ENCODE assay signal across 15 cellular contexts in the genomic region with DNA sequence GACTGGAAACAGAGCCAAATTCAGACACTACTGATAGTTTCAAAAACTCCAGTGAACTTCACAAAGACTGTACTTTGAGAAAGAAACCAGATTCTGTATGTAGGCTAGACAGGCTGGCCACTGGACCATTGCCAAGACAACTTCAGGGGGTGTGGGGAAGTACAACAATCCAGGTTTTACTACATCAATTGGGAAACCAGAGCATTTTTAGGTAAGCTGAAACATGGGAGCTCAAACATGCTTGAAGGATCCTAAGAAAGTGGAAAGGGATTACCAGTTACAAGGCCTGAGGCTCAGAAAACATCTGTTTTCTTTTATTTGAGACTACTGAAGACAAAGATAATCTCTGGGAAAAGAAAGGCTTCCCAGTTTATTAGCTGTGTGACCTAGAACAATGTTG. TPM values are rescaled to one million over a fixed set of nuclear protein-coding genes. Genes with fewer than 3 reads are reported as not detected.
DNase-seq lines count a peak whose midpoint lies in the region; ATAC-seq and TF ChIP-seq lines count a peak whose summit lies in the region.
"Had no signal": no experiment of that assay in that cellular context is flagged by ENCODE, and none has a peak within 500 bp of the region (broad histone marks: within the 10 kb centered on the region; RNA-seq: fewer than 3 reads in every experiment).

No MANE protein-coding gene starts in this region.

- intact Hi-C loops in A673 (cut with micrococcal nuclease; ENCODE audit: unreplicated experiment) = no loop called here

- H3K27me3 ChIP-seq in A673 (replicated peaks; ENCODE audit: insufficient read depth, low read depth, low read length, poor library complexity) = no peaks in the 10 kb centered on the region
- H3K27me3 ChIP-seq: suprapubic skin had no signal

- CTCF ChIA-PET in A673 (lab: Charles Lee) = no interaction called here

- POLR2A ChIA-PET in A673 (lab: Charles Lee; ENCODE audit: low non-redundant PET) = no interaction called here

- no peak overlapping the region for H3K4me3 ChIP-seq in A673 (ENCODE audit: low read depth, low read length, poor library complexity, severe bottlenecking)
- H3K4me3 ChIP-seq: suprapubic skin had no signal

- no peak overlapping the region for H3K27ac ChIP-seq in A673 (ENCODE audit: low read depth, low read length, poor library complexity, severe bottlenecking)
- H3K27ac ChIP-seq: parathyroid adenoma, suprapubic skin had no signal

- H3K9me3 ChIP-seq in A673 (ENCODE audit: low read depth, low read length, poor library complexity, severe bottlenecking) = no peaks in the 10 kb centered on the region
- H3K9me3 ChIP-seq: suprapubic skin had no signal

- no peak for TF ChIP-seq CTCF in A673 (conservative IDR thresholded peaks at IDR 0.05; ENCODE audit: low read depth, low read length)

- ATAC-seq in HG02938 (IDR thresholded peaks at IDR 0.05; ENCODE audit: unreplicated experiment) (no peak), HG03175 (IDR thresholded peaks at IDR 0.05; ENCODE audit: unreplicated experiment) (no peak)
- ATAC-seq: activated CD8-positive, alpha-beta memory T cell treated with anti-CD3 and anti-CD28 coated beads, Interleukin-2, amount 10 ng/mL, durations not matched to agents 7 days and 5 days had no signal

- H3K36me3 ChIP-seq in A673 (ENCODE audit: insufficient read depth, low read length, poor library complexity, severe bottlenecking) = no peaks in the 10 kb centered on the region
- H3K36me3 ChIP-seq: suprapubic skin had no signal

- BruUV-seq in A673 (replicated peaks; lab: Mats Ljungman, UMichigan) = no TSS peak

- peak; percentile 24 for DNase-seq in A673 (ENCODE audit: low spot score)
- DNase-seq in HT-29 (ENCODE audit: low spot score) = peak; percentile 34
- peak; percentile 72 for DNase-seq in amniotic epithelial cell (ENCODE audit: low read depth)
- DNase-seq in fibroblast of peridontal ligament (ENCODE audit: extremely low read depth) = peak; percentile 38
- no peak for DNase-seq in A172 (ENCODE audit: low spot score)
- no peak for DNase-seq in T-helper 1 cell
- DNase-seq: activated B cell treated with CpG ODN at 0.5 μM for 24 hours; activated CD8-positive, alpha-beta memory T cell treated with anti-CD3 and anti-CD28 coated beads, Interleukin-2, amount 10 ng/mL, durations not matched to agents 7 days and 5 days; activated naive CD4-positive, alpha-beta T cell treated with anti-CD3 and anti-CD28 coated beads, Interleukin-2, amount 50 U/mL, for 16 hours; midbrain; MM.1S had no signal

- peaks cover 38% of the 10 kb centered on the region for H3K4me1 ChIP-seq in A673 (ENCODE audit: insufficient read depth, low read length, poor library complexity, severe bottlenecking)
- H3K4me1 ChIP-seq: parathyroid adenoma had no signal

RNA-seq across cellular contexts. Expression of gene ZNF280D, which starts 26.9 kb away (rescaled TPM):
- 42.9 and 44.1 TPM in 2 replicates for total RNA-seq in A673 (2021)
- 8.5 and 8.7 TPM in 2 replicates for total RNA-seq in HT-29 (2014; rRNA removed; shearing (Covaris generic))
- total RNA-seq in A172 (2014; rRNA removed; shearing (Covaris generic)) = 16.2 and 16.7 TPM in 2 replicates

Comparison
In these comparisons a context has a peak if more than half of its experiments do, and no peak if none do; other contexts are left out.
1. DNase-seq: peak in A673 (single experiment), HT-29 (single experiment), amniotic epithelial cell (single experiment) and fibroblast of peridontal ligament (single experiment); none in A172 (single experiment) and T-helper 1 cell (0 of 5).